Comparison of ENCODE assay signal across 18 cellular contexts in the genomic region with DNA sequence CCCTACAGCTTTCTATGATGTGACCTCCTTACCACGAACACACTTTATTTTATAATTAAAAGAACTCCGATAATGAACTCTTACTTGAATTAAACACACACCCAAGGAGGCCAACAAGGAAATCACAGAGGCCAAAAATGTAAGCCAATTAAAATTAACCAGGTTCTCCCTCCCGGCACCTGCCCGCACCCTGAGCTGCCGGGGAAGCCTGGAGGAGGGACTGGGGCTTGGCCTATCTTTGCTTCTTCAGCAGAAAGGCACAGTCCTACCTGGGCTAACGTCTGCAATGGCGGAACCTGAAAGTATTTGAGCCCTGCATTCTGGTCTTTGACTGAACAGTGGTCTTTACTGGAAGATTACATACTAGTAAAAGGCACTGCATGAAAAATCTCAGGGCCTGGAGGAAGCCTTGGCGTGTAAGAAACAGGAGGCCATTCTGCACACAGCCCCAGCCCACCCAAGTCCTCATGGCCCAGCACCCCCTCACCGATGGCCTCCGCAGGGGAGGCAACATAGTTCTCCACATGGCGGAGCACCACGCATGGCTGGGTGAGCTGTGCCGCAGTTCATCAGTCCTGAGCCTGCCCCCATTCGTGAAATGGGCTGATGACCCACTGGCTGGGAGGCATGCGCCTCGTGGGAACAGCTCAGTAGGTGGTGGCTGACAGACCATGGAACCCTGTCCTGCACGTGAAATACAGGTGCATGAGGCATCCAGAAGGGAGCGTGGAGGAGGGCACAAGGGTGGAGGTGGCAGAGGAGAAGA.
A peak's percentile ranks its signal among the peaks of the same experiment; 100 is the strongest.
DNase-seq lines count a peak whose midpoint lies in the region; ATAC-seq and TF ChIP-seq lines count a peak whose summit lies in the region.
"Had no signal": no experiment of that assay in that cellular context is flagged by ENCODE, and none has a peak within 500 bp of the region (broad histone marks: within the 10 kb centered on the region; RNA-seq: fewer than 3 reads in every experiment).

No MANE protein-coding gene starts in this region.

- H3K4me3 Mint-ChIP-seq in WTC11 (no peak overlapping the region), neural progenitor cell (no peak overlapping the region)
- no peak overlapping the region for H3K4me3 Mint-ChIP-seq in stimulated activated effector memory CD8-positive, alpha-beta T cell treated with anti-CD3 and anti-CD28 coated beads, Interleukin-12 subunit alpha, Interleukin-12 subunit beta, amount 100 ng/mL, for 72 hours
- H3K4me3 Mint-ChIP-seq: CD4-positive, CD25-positive, alpha-beta regulatory T cell had no signal

- H3K9me3 Mint-ChIP-seq in WTC11 (no peaks in the 10 kb centered on the region), neural progenitor cell (no peaks in the 10 kb centered on the region)
- no peaks in the 10 kb centered on the region for H3K9me3 Mint-ChIP-seq in stimulated activated effector memory CD8-positive, alpha-beta T cell treated with anti-CD3 and anti-CD28 coated beads, Interleukin-12 subunit alpha, Interleukin-12 subunit beta, amount 100 ng/mL, for 72 hours
- H3K9me3 Mint-ChIP-seq: CD4-positive, CD25-positive, alpha-beta regulatory T cell had no signal

- no peaks in the 10 kb centered on the region for H3K27me3 ChIP-seq in BLaER1 treated with 17β-estradiol and CSF1 and Interleukin-3, amounts not matched to agents 10 nM and 100 nM
- no peaks in the 10 kb centered on the region for H3K27me3 ChIP-seq in neural progenitor cell

- DNase-seq in WTC11 (ENCODE audit: low spot score) (no peak), kidney tubule cell (ENCODE audit: low spot score) (peak; percentile 85), DMS 273 treated with DMSO at 0.1 percent for 48 hours (lab: John Stamatoyannopoulos, UW) (no peak), neural progenitor cell (ENCODE audit: low spot score) (no peak)
- DNase-seq in stimulated activated effector memory CD8-positive, alpha-beta T cell treated with anti-CD3 and anti-CD28 coated beads, Interleukin-12 subunit alpha, Interleukin-12 subunit beta, amount 100 ng/mL, for 72 hours (ENCODE audit: low spot score in 2 of 2) = no peak
- DNase-seq: CD4-positive, CD25-positive, alpha-beta regulatory T cell; COR-L47; HCEC 1CT; NCI-H1092 treated with DMSO at 0.1 percent for 48 hours; NCI-H1694; NCI-H2081 treated with DMSO at 0.1 percent for 48 hours; NCI-H446 treated with DMSO at 0.1 percent for 48 hours; NCI-H69; NK-92 treated with Interleukin-12 subunit alpha and Interleukin-12 subunit beta, amount 100 ng/mL, for 24 hours; OCI-M1; Right ventricle myocardium superior had no signal

- peak overlapping the region; percentile 75 for H3K27ac Mint-ChIP-seq in WTC11
- H3K27ac Mint-ChIP-seq in stimulated activated effector memory CD8-positive, alpha-beta T cell treated with anti-CD3 and anti-CD28 coated beads, Interleukin-12 subunit alpha, Interleukin-12 subunit beta, amount 100 ng/mL, for 72 hours = no peak overlapping the region
- H3K27ac Mint-ChIP-seq in neural progenitor cell = no peak overlapping the region
- H3K27ac Mint-ChIP-seq: CD4-positive, CD25-positive, alpha-beta regulatory T cell had no signal

- H3K9me3 ChIP-seq in BLaER1 treated with 17β-estradiol and CSF1 and Interleukin-3, amounts not matched to agents 10 nM and 100 nM (replicated peaks in 1 of 11) = no peaks in the 10 kb centered on the region
- no peaks in the 10 kb centered on the region for H3K9me3 ChIP-seq in neural progenitor cell (ENCODE audit: low read depth)

- TF ChIP-seq CTCF in WTC11 (IDR thresholded peaks at IDR 0.05) (no peak), neural progenitor cell (IDR thresholded peaks at IDR 0.05) (no peak)

- H3K4me1 ChIP-seq in BLaER1 treated with 17β-estradiol and CSF1 and Interleukin-3, amounts not matched to agents 10 nM and 100 nM = peaks cover 12 to 100% (median 87%) of the 10 kb centered on the region in 10 experiments
- peaks cover 18% of the 10 kb centered on the region for H3K4me1 ChIP-seq in neural progenitor cell

- H3K4me2 ChIP-seq in BLaER1 treated with 17β-estradiol and CSF1 and Interleukin-3, amounts not matched to agents 10 nM and 100 nM = peak overlapping the region in 8 of 11 experiments; percentile 29 to 76 (median 66); a peak in 16 of 22 replicates
- no peak overlapping the region for H3K4me2 ChIP-seq in neural progenitor cell

- no peak overlapping the region for H2AFZ ChIP-seq in neural progenitor cell (replicated peaks)

- H3K27me3 Mint-ChIP-seq in WTC11 (ENCODE audit: low read depth) (no peaks in the 10 kb centered on the region), neural progenitor cell (ENCODE audit: insufficient read depth, low read depth) (peaks cover 2% of the 10 kb centered on the region)

- H3K36me3 ChIP-seq in BLaER1 treated with 17β-estradiol and CSF1 and Interleukin-3, amounts not matched to agents 10 nM and 100 nM = no peaks in the 10 kb centered on the region
- H3K36me3 ChIP-seq in neural progenitor cell = no peaks in the 10 kb centered on the region

- peaks cover 45% of the 10 kb centered on the region for H3K79me2 ChIP-seq in neural progenitor cell (ENCODE audit: low read depth)

- no peak overlapping the region for H3K4me3 ChIP-seq in BLaER1 treated with 17β-estradiol and CSF1 and Interleukin-3, amounts not matched to agents 10 nM and 100 nM
- H3K4me3 ChIP-seq in neural progenitor cell = no peak overlapping the region

- CTCF ChIA-PET in WTC11 (lab: Charles Lee) = no interaction called here

- H3F3A ChIP-seq in neural progenitor cell (ENCODE audit: low read depth) = no peaks in the 10 kb centered on the region

- ATAC-seq in WTC11 = no peak
- ATAC-seq in stimulated activated effector memory CD8-positive, alpha-beta T cell treated with anti-CD3 and anti-CD28 coated beads, Interleukin-12 subunit alpha, Interleukin-12 subunit beta, amount 100 ng/mL, for 72 hours = peak; percentile 27
- no peak for ATAC-seq in GM19328 (IDR thresholded peaks at IDR 0.05; ENCODE audit: unreplicated experiment)

- H3K36me3 Mint-ChIP-seq in WTC11 = no peaks in the 10 kb centered on the region
- H3K36me3 Mint-ChIP-seq in stimulated activated effector memory CD8-positive, alpha-beta T cell treated with anti-CD3 and anti-CD28 coated beads, Interleukin-12 subunit alpha, Interleukin-12 subunit beta, amount 100 ng/mL, for 72 hours = no peaks in the 10 kb centered on the region
- no peaks in the 10 kb centered on the region for H3K36me3 Mint-ChIP-seq in neural progenitor cell
- H3K36me3 Mint-ChIP-seq: CD4-positive, CD25-positive, alpha-beta regulatory T cell had no signal

- H3K4me1 Mint-ChIP-seq in WTC11 (peaks cover 45% of the 10 kb centered on the region), neural progenitor cell (peaks cover 64% of the 10 kb centered on the region)
- H3K4me1 Mint-ChIP-seq in stimulated activated effector memory CD8-positive, alpha-beta T cell treated with anti-CD3 and anti-CD28 coated beads, Interleukin-12 subunit alpha, Interleukin-12 subunit beta, amount 100 ng/mL, for 72 hours = no peaks in the 10 kb centered on the region

- POLR2A ChIA-PET in WTC11 (lab: Charles Lee) = no interaction called here

- H3K9ac ChIP-seq in BLaER1 treated with 17β-estradiol and CSF1 and Interleukin-3, amounts not matched to agents 10 nM and 100 nM = no peak overlapping the region
- no peak overlapping the region for H3K9ac ChIP-seq in neural progenitor cell

- H4K20me1 ChIP-seq in BLaER1 treated with 17β-estradiol and CSF1 and Interleukin-3, amounts not matched to agents 10 nM and 100 nM = peaks cover 0 to 58% (median 6%) of the 10 kb centered on the region in 11 experiments; a peak in 11 of 22 replicates
- H4K20me1 ChIP-seq in neural progenitor cell (ENCODE audit: low read depth) = peaks cover 19% of the 10 kb centered on the region

- no peak overlapping the region; a peak in 1 of 22 replicates for H3K27ac ChIP-seq in BLaER1 treated with 17β-estradiol and CSF1 and Interleukin-3, amounts not matched to agents 10 nM and 100 nM
- no peak overlapping the region for H3K27ac ChIP-seq in neural progenitor cell

TF ChIP-seq in WTC11, 78 proteins besides CTCF, POLR2A, EP300 and RAD21:
- TF ChIP-seq, protein P1, sequence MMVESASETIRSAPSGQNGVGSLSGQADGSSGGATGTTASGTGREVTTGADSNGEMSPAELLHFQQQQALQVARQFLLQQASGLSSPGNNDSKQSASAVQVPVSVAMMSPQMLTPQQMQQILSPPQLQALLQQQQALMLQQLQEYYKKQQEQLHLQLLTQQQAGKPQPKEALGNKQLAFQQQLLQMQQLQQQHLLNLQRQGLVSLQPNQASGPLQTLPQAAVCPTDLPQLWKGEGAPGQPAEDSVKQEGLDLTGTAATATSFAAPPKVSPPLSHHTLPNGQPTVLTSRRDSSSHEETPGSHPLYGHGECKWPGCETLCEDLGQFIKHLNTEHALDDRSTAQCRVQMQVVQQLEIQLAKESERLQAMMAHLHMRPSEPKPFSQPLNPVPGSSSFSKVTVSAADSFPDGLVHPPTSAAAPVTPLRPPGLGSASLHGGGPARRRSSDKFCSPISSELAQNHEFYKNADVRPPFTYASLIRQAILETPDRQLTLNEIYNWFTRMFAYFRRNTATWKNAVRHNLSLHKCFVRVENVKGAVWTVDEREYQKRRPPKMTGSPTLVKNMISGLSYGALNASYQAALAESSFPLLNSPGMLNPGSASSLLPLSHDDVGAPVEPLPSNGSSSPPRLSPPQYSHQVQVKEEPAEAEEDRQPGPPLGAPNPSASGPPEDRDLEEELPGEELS (CRISPR knock-in tag; IDR thresholded peaks at IDR 0.05) = no peak
- TF ChIP-seq RORB (CRISPR knock-in tag; IDR thresholded peaks at IDR 0.05) = no peak
- no peak for TF ChIP-seq SMAD3 (CRISPR knock-in tag; IDR thresholded peaks at IDR 0.05; ENCODE audit: borderline replicate concordance)
- no peak for TF ChIP-seq CBFB (CRISPR knock-in tag; IDR thresholded peaks at IDR 0.05; ENCODE audit: low read depth)
- TF ChIP-seq EMX1 (CRISPR knock-in tag; IDR thresholded peaks at IDR 0.05) = no peak
- TF ChIP-seq, protein P2, sequence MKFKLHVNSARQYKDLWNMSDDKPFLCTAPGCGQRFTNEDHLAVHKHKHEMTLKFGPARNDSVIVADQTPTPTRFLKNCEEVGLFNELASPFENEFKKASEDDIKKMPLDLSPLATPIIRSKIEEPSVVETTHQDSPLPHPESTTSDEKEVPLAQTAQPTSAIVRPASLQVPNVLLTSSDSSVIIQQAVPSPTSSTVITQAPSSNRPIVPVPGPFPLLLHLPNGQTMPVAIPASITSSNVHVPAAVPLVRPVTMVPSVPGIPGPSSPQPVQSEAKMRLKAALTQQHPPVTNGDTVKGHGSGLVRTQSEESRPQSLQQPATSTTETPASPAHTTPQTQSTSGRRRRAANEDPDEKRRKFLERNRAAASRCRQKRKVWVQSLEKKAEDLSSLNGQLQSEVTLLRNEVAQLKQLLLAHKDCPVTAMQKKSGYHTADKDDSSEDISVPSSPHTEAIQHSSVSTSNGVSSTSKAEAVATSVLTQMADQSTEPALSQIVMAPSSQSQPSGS (CRISPR knock-in tag; IDR thresholded peaks at IDR 0.05; ENCODE audit: borderline replicate concordance, low read depth) = no peak
TF ChIP-seq in WTC11: peak in this region for 0.
